ENCODE assay signal across 15 cellular contexts in the genomic region with DNA sequence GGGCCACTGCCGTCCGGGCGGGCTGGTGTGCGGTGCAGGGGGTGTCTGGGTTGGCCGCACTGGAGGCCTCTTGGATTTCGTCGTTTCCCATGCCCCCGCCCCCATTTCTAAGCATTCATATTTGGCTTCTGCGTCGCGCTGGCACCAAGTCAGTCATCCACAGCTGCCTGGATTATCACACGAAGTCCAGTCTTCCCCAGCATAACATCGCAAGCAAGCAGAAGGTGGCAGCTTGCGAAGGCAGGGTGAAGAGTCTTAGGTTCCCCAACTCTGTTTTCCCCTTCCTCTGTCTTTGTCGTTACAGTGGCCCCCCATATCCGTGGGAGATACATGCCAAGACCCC. TPM values are rescaled to one million over a fixed set of nuclear protein-coding genes. Genes with fewer than 3 reads are reported as not detected.
DNase-seq lines count a peak whose midpoint lies in the region; ATAC-seq and TF ChIP-seq lines count a peak whose summit lies in the region.
"Had no signal": no experiment of that assay in that cellular context is flagged by ENCODE, and none has a peak within 500 bp of the region (broad histone marks: within the 10 kb centered on the region; RNA-seq: fewer than 3 reads in every experiment).

No MANE protein-coding gene starts in this region.

- no peak overlapping the region for H3K9ac ChIP-seq in neural progenitor cell

- H3K27ac Mint-ChIP-seq in neural progenitor cell (peak overlapping the region; percentile 53), CD14-positive monocyte (no peak overlapping the region)
- H3K27ac Mint-ChIP-seq: activated CD4-positive, alpha-beta memory T cell treated with anti-CD3 and anti-CD28 coated beads for 36 hours; activated naive CD4-positive, alpha-beta T cell treated with anti-CD3 and anti-CD28 coated beads, Interleukin-2, amount 50 U/mL, for 24 hours had no signal

- no peaks in the 10 kb centered on the region for H3K79me2 ChIP-seq in neural progenitor cell (ENCODE audit: low read depth)

- peak overlapping the region in 1 of 10 donors; percentile 25 for H3K27ac ChIP-seq in heart right ventricle
- H3K27ac ChIP-seq in neural progenitor cell, result no peak overlapping the region
- no peak overlapping the region for H3K27ac ChIP-seq in urinary bladder (ENCODE audit: low read depth)

- no peak overlapping the region for H2AFZ ChIP-seq in neural progenitor cell (replicated peaks)

- intact Hi-C loops in heart right ventricle (cut with DNase I), result loop anchor here in 1 of 10 donors (10.0 kb wide), 1 partner anchor 179 kb away; no protein-coding TSS in a partner anchor
- intact Hi-C loops in cardiac septum (cut with DNase I), result no loop called here
- intact Hi-C loops in CD14-positive monocyte (cut with micrococcal nuclease), result no loop called here

- H3K9me3 ChIP-seq in heart right ventricle (no peaks in the 10 kb centered on the region), neural progenitor cell (ENCODE audit: low read depth) (no peaks in the 10 kb centered on the region)

- H3K9me3 Mint-ChIP-seq in neural progenitor cell (no peaks in the 10 kb centered on the region), CD14-positive monocyte (peaks cover 1 to 12% (median 7%) of the 10 kb centered on the region in 7 donors)
- H3K9me3 Mint-ChIP-seq: activated CD4-positive, alpha-beta memory T cell treated with anti-CD3 and anti-CD28 coated beads for 36 hours; activated naive CD4-positive, alpha-beta T cell treated with anti-CD3 and anti-CD28 coated beads, Interleukin-2, amount 50 U/mL, for 24 hours had no signal

- peaks cover 3% of the 10 kb centered on the region for H4K20me1 ChIP-seq in neural progenitor cell (ENCODE audit: low read depth)

- H3K4me1 ChIP-seq in heart right ventricle, result peaks cover 0 to 14% (median 4%) of the 10 kb centered on the region in 9 donors
- peaks cover 16% of the 10 kb centered on the region for H3K4me1 ChIP-seq in neural progenitor cell
- H3K4me1 ChIP-seq in urinary bladder (ENCODE audit: insufficient read depth), result peaks cover 1% of the 10 kb centered on the region

- 8 to 11% methylated on average over 16 of the region's 16 CpGs for WGBS in heart right ventricle, 2 donors
- WGBS in urinary bladder, result 10% methylated on average over 16 of the region's 16 CpGs

- H3K27me3 Mint-ChIP-seq in neural progenitor cell (ENCODE audit: insufficient read depth, low read depth), result peaks cover 7% of the 10 kb centered on the region
- peaks cover 26 to 35% (median 31%) of the 10 kb centered on the region in 3 donors for H3K27me3 Mint-ChIP-seq in CD14-positive monocyte (ENCODE audit: low read depth in 3 of 3)

- ATAC-seq in heart right ventricle, result peak in 3 of 8 donors; percentile 9 to 31 (median 19)

- H3K36me3 Mint-ChIP-seq in neural progenitor cell (no peaks in the 10 kb centered on the region), CD14-positive monocyte (peaks cover 0 to 1% of the 10 kb centered on the region in 2 donors)
- H3K36me3 Mint-ChIP-seq: activated CD4-positive, alpha-beta memory T cell treated with anti-CD3 and anti-CD28 coated beads for 36 hours; activated naive CD4-positive, alpha-beta T cell treated with anti-CD3 and anti-CD28 coated beads, Interleukin-2, amount 50 U/mL, for 24 hours had no signal

- peaks cover 8% of the 10 kb centered on the region for H3K4me1 Mint-ChIP-seq in neural progenitor cell
- no peaks in the 10 kb centered on the region for H3K4me1 Mint-ChIP-seq in CD14-positive monocyte
- H3K4me1 Mint-ChIP-seq: activated naive CD4-positive, alpha-beta T cell treated with anti-CD3 and anti-CD28 coated beads, Interleukin-2, amount 50 U/mL, for 24 hours had no signal

- H3K4me2 ChIP-seq in neural progenitor cell, result peak overlapping the region; percentile 96

- H3K4me3 Mint-ChIP-seq in neural progenitor cell, result peak overlapping the region; percentile 74
- H3K4me3 Mint-ChIP-seq in CD14-positive monocyte, result peak overlapping the region in 1 of 2 donors; percentile 76
- H3K4me3 Mint-ChIP-seq: activated CD4-positive, alpha-beta memory T cell treated with anti-CD3 and anti-CD28 coated beads for 36 hours; activated naive CD4-positive, alpha-beta T cell treated with anti-CD3 and anti-CD28 coated beads, Interleukin-2, amount 50 U/mL, for 24 hours had no signal

- H3K36me3 ChIP-seq in heart right ventricle (no peaks in the 10 kb centered on the region), neural progenitor cell (no peaks in the 10 kb centered on the region), urinary bladder (ENCODE audit: insufficient read depth) (no peaks in the 10 kb centered on the region)

- H3K4me3 ChIP-seq in heart right ventricle, result peak overlapping the region; percentile 14 to 52 (median 41)
- peak overlapping the region; percentile 17 for H3K4me3 ChIP-seq in fibroblast of mammary gland (ENCODE audit: control insufficient read depth, low read depth, low read length)
- peak overlapping the region; percentile 56 for H3K4me3 ChIP-seq in neural progenitor cell
- H3K4me3 ChIP-seq in urinary bladder (ENCODE audit: low read depth, low read length), result peak overlapping the region; percentile 24

- DNase-seq in heart right ventricle (no peak), cardiac septum (ENCODE audit: low spot score) (no peak), fibroblast of mammary gland (ENCODE audit: low read depth) (no peak), neural progenitor cell (ENCODE audit: low spot score) (no peak), pons (ENCODE audit: low spot score) (no peak), NCI-H2107 treated with DMSO at 0.1 percent for 48 hours (lab: John Stamatoyannopoulos, UW; ENCODE audit: unreplicated experiment) (no peak), CD14-positive monocyte (ENCODE audit: low spot score) (no peak)
- DNase-seq: ACHN; activated CD4-positive, alpha-beta memory T cell treated with anti-CD3 and anti-CD28 coated beads for 36 hours; EL; left cardiac atrium; NCI-H1105; NK-92 treated with Interleukin-12 subunit alpha and Interleukin-12 subunit beta, amount 100 ng/mL, for 24 hours had no signal

- no peak for TF ChIP-seq CTCF in heart right ventricle (IDR thresholded peaks at IDR 0.05)
- TF ChIP-seq CTCF in fibroblast of mammary gland (conservative IDR thresholded peaks at IDR 0.05; ENCODE audit: control insufficient read depth, insufficient read depth, low read depth, low read length), result no peak
- TF ChIP-seq CTCF in neural progenitor cell (IDR thresholded peaks at IDR 0.05), result no peak
- TF ChIP-seq CTCF in CD14-positive monocyte (IDR thresholded peaks at IDR 0.05), result no peak

- H3F3A ChIP-seq in neural progenitor cell (ENCODE audit: low read depth), result peaks cover 8% of the 10 kb centered on the region

- H3K27me3 ChIP-seq in heart right ventricle (peaks cover 0 to 16% (median 0%) of the 10 kb centered on the region in 7 donors), neural progenitor cell (peaks cover 15% of the 10 kb centered on the region)

RNA-seq across cellular contexts. Expression of gene ELAC2, which starts 43.5 kb away (rescaled TPM):
- total RNA-seq in heart right ventricle (10 to 100 TPM; 54.2 to 76.8 (median 64.1) TPM), cardiac septum (52.2 TPM), neural progenitor cell (ENCODE audit: low replicate concordance) (70.5 and 82.3 TPM in 2 replicates), urinary bladder (33.3 TPM)
- polyA plus RNA-seq in heart right ventricle (10 to 100 TPM; 32.3 to 50.4 TPM), urinary bladder (47.0 TPM), CD14-positive monocyte (10 to 100 TPM; 24.2 to 26.0 TPM)
